ENCODE assay signal across 33 cellular contexts in the genomic region with DNA sequence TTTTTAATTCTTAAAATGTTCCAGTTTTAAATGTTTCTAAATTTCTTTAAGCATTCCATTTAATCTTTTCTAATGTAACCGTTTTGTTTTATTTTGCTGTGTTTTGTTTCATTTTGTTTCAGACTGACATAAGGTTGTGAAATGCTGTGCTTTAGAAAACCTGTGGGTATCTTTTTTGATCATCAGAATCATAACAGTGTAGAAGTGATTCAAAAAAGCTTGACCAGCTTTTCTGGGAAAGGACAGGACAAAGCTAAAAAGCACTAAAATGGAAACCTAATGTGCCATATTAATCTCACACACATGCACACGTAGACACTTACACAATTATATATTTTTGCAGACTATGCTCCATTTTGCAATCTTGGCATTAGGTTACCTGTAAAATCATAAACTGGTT.
"Had no signal": no experiment of that assay in that cellular context is flagged by ENCODE, and none has a peak within 500 bp of the region (broad histone marks: within the 10 kb centered on the region; RNA-seq: fewer than 3 reads in every experiment).

No MANE protein-coding gene starts in this region.

- H3K4me3 Mint-ChIP-seq: activated B cell treated with CpG ODN at 0.5 μM for 24 hours; activated CD4-positive, alpha-beta memory T cell treated with anti-CD3 and anti-CD28 coated beads for 36 hours; activated CD4-positive, alpha-beta T cell treated with anti-CD3 and anti-CD28 coated beads, Interleukin-2, amount 10 ng/mL, durations not matched to agents 24 days and 14 days; activated CD8-positive, alpha-beta T cell treated with anti-CD3 and anti-CD28 coated beads for 36 hours; activated naive CD4-positive, alpha-beta T cell treated with anti-CD3 and anti-CD28 coated beads, Interleukin-2, amount 10 ng/mL, durations not matched to agents 7 days and 5 days; activated naive CD4-positive, alpha-beta T cell treated with anti-CD3 and anti-CD28 coated beads, Interleukin-2, amount 50 U/mL, for 24 hours; activated naive CD8-positive, alpha-beta T cell; activated naive CD8-positive, alpha-beta T cell treated with anti-CD3 and anti-CD28 coated beads, Interleukin-2, amount 10 ng/mL, durations not matched to agents 7 days and 5 days; activated naive CD8-positive, alpha-beta T cell treated with anti-CD3 and anti-CD28 coated beads, Interleukin-2, amount 50 U/mL, for 24 hours; activated T-helper 1 cell treated with anti-CD3 and anti-CD28 coated beads, Interleukin-12 subunit alpha, Interleukin-12 subunit beta, Interleukin-2, Interleukin-4 antibody, amounts not matched to agents 30 ng/mL and 10 ng/mL and 1 ng/mL, durations not matched to agents 14 hours and 24 hours and 36 hours; brain; central memory CD8-positive, alpha-beta T cell; T-helper 1 cell treated with Interleukin-12 subunit alpha and Interleukin-12 subunit beta and Interleukin-4 antibody, amounts not matched to agents 30 μg/mL and 1 μg/mL, for 36 hours; T-helper 2 cell treated with Interferon-gamma antibody and Interleukin-4, amounts not matched to agents 5 μg/mL and 100 μg/mL, for 36 hours had no signal

- DNase-seq: activated B cell treated with CpG ODN at 0.5 μM for 24 hours; activated CD4-positive, alpha-beta memory T cell treated with anti-CD3 and anti-CD28 coated beads for 36 hours; activated CD4-positive, alpha-beta T cell treated with anti-CD3 and anti-CD28 coated beads for 4 hours; activated CD4-positive, alpha-beta T cell treated with anti-CD3 and anti-CD28 coated beads, Interleukin-2, amount 10 ng/mL, durations not matched to agents 24 days and 14 days; activated CD4-positive, alpha-beta T cell treated with anti-CD3 and anti-CD28 coated beads, Interleukin-2, amount 50 U/mL, for 1 hour; activated CD4-positive, alpha-beta T cell treated with anti-CD3 and anti-CD28 coated beads, Interleukin-2, amount 50 U/mL, for 4 hours; activated CD4-positive, CD25-positive, alpha-beta regulatory T cell treated with anti-CD3 and anti-CD28 coated beads, Interleukin-2, amount 50 U/mL, for 72 hours; activated CD8-positive, alpha-beta memory T cell treated with anti-CD3 and anti-CD28 coated beads, Interleukin-2, amount 50 U/mL, for 4 hours; activated CD8-positive, alpha-beta T cell treated with anti-CD3 and anti-CD28 coated beads for 36 hours; activated effector memory CD4-positive, alpha-beta T cell treated with Interleukin-2 at 50 U/mL for 16 hours; activated gamma-delta T cell; activated naive CD4-positive, alpha-beta T cell treated with anti-CD3 and anti-CD28 coated beads, Interleukin-2, amount 10 ng/mL, durations not matched to agents 7 days and 5 days; activated naive CD4-positive, alpha-beta T cell treated with Interleukin-2 at 50 U/mL for 16 hours; activated naive CD8-positive, alpha-beta T cell treated with anti-CD3 and anti-CD28 coated beads, Interleukin-2, amount 10 ng/mL, durations not matched to agents 7 days and 5 days; activated naive CD8-positive, alpha-beta T cell treated with anti-CD3 and anti-CD28 coated beads, Interleukin-2, amount 50 U/mL, for 24 hours; activated T-cell treated with anti-CD3 and anti-CD28 coated beads for 4 hours; activated T-cell treated with anti-CD3 and anti-CD28 coated beads, Interleukin-2, amount 50 U/mL, for 1 hour; activated T-cell treated with anti-CD3 and anti-CD28 coated beads, Interleukin-2, amount 50 U/mL, for 48 hours; amygdala; anterior cingulate cortex; caudate nucleus; cerebellar nuclear complex; T-helper 1 cell; T-helper 2 cell; T-helper 9 cell had no signal

- H3K36me3 Mint-ChIP-seq: activated CD4-positive, alpha-beta memory T cell treated with anti-CD3 and anti-CD28 coated beads for 36 hours; activated naive CD4-positive, alpha-beta T cell treated with anti-CD3 and anti-CD28 coated beads, Interleukin-2, amount 10 ng/mL, durations not matched to agents 7 days and 5 days; activated naive CD8-positive, alpha-beta T cell; activated naive CD8-positive, alpha-beta T cell treated with anti-CD3 and anti-CD28 coated beads, Interleukin-2, amount 10 ng/mL, durations not matched to agents 7 days and 5 days; brain had no signal

- H3K9me3 Mint-ChIP-seq: activated B cell treated with CpG ODN at 0.5 μM for 24 hours; activated CD4-positive, alpha-beta memory T cell treated with anti-CD3 and anti-CD28 coated beads for 36 hours; activated CD4-positive, alpha-beta T cell treated with anti-CD3 and anti-CD28 coated beads, Interleukin-2, amount 10 ng/mL, durations not matched to agents 24 days and 14 days; activated CD8-positive, alpha-beta T cell treated with anti-CD3 and anti-CD28 coated beads for 36 hours; activated naive CD4-positive, alpha-beta T cell treated with anti-CD3 and anti-CD28 coated beads, Interleukin-2, amount 10 ng/mL, durations not matched to agents 7 days and 5 days; activated naive CD4-positive, alpha-beta T cell treated with anti-CD3 and anti-CD28 coated beads, Interleukin-2, amount 50 U/mL, for 24 hours; activated naive CD8-positive, alpha-beta T cell treated with anti-CD3 and anti-CD28 coated beads, Interleukin-2, amount 50 U/mL, for 24 hours; activated T-helper 1 cell treated with anti-CD3 and anti-CD28 coated beads, Interleukin-12 subunit alpha, Interleukin-12 subunit beta, Interleukin-2, Interleukin-4 antibody, amounts not matched to agents 30 ng/mL and 10 ng/mL and 1 ng/mL, durations not matched to agents 14 hours and 24 hours and 36 hours; activated T-helper 2 cell treated with anti-CD3 and anti-CD28 coated beads, Interferon-gamma antibody, Interleukin-2, Interleukin-4, amounts not matched to agents 10 μg/mL and 5 μg/mL and 100 μg/mL, durations not matched to agents 14 hours and 24 hours and 36 hours; central memory CD8-positive, alpha-beta T cell; T-helper 1 cell treated with Interleukin-12 subunit alpha and Interleukin-12 subunit beta and Interleukin-4 antibody, amounts not matched to agents 30 μg/mL and 1 μg/mL, for 36 hours; T-helper 2 cell treated with Interferon-gamma antibody and Interleukin-4, amounts not matched to agents 5 μg/mL and 100 μg/mL, for 36 hours had no signal

- H3K4me1 Mint-ChIP-seq: activated naive CD4-positive, alpha-beta T cell treated with anti-CD3 and anti-CD28 coated beads, Interleukin-2, amount 10 ng/mL, durations not matched to agents 7 days and 5 days; activated naive CD4-positive, alpha-beta T cell treated with anti-CD3 and anti-CD28 coated beads, Interleukin-2, amount 50 U/mL, for 24 hours; activated naive CD8-positive, alpha-beta T cell treated with anti-CD3 and anti-CD28 coated beads, Interleukin-2, amount 10 ng/mL, durations not matched to agents 7 days and 5 days; central memory CD8-positive, alpha-beta T cell had no signal

- H3K27me3 Mint-ChIP-seq: activated B cell treated with CpG ODN at 0.5 μM for 24 hours; activated CD4-positive, alpha-beta memory T cell treated with anti-CD3 and anti-CD28 coated beads for 36 hours; activated CD8-positive, alpha-beta T cell treated with anti-CD3 and anti-CD28 coated beads for 36 hours; activated naive CD4-positive, alpha-beta T cell treated with anti-CD3 and anti-CD28 coated beads, Interleukin-2, amount 50 U/mL, for 24 hours; activated naive CD8-positive, alpha-beta T cell; activated naive CD8-positive, alpha-beta T cell treated with anti-CD3 and anti-CD28 coated beads, Interleukin-2, amount 50 U/mL, for 24 hours; brain; central memory CD8-positive, alpha-beta T cell had no signal

- ATAC-seq: activated CD8-positive, alpha-beta T cell treated with anti-CD3 and anti-CD28 coated beads for 36 hours; activated naive CD8-positive, alpha-beta T cell treated with anti-CD3 and anti-CD28 coated beads, Interleukin-2, amount 50 U/mL, for 24 hours had no signal

- H3K27ac Mint-ChIP-seq: activated B cell treated with CpG ODN at 0.5 μM for 24 hours; activated CD4-positive, alpha-beta memory T cell treated with anti-CD3 and anti-CD28 coated beads for 36 hours; activated CD4-positive, alpha-beta T cell treated with anti-CD3 and anti-CD28 coated beads, Interleukin-2, amount 10 ng/mL, durations not matched to agents 24 days and 14 days; activated CD8-positive, alpha-beta T cell treated with anti-CD3 and anti-CD28 coated beads for 36 hours; activated naive CD4-positive, alpha-beta T cell treated with anti-CD3 and anti-CD28 coated beads, Interleukin-2, amount 10 ng/mL, durations not matched to agents 7 days and 5 days; activated naive CD4-positive, alpha-beta T cell treated with anti-CD3 and anti-CD28 coated beads, Interleukin-2, amount 50 U/mL, for 24 hours; activated naive CD8-positive, alpha-beta T cell; activated naive CD8-positive, alpha-beta T cell treated with anti-CD3 and anti-CD28 coated beads, Interleukin-2, amount 10 ng/mL, durations not matched to agents 7 days and 5 days; activated naive CD8-positive, alpha-beta T cell treated with anti-CD3 and anti-CD28 coated beads, Interleukin-2, amount 50 U/mL, for 24 hours; activated T-helper 1 cell treated with anti-CD3 and anti-CD28 coated beads, Interleukin-12 subunit alpha, Interleukin-12 subunit beta, Interleukin-2, Interleukin-4 antibody, amounts not matched to agents 30 ng/mL and 10 ng/mL and 1 ng/mL, durations not matched to agents 14 hours and 24 hours and 36 hours; activated T-helper 2 cell treated with anti-CD3 and anti-CD28 coated beads, Interferon-gamma antibody, Interleukin-2, Interleukin-4, amounts not matched to agents 10 μg/mL and 5 μg/mL and 100 μg/mL, durations not matched to agents 14 hours and 24 hours and 36 hours; brain; T-helper 1 cell treated with Interleukin-12 subunit alpha and Interleukin-12 subunit beta and Interleukin-4 antibody, amounts not matched to agents 30 μg/mL and 1 μg/mL, for 36 hours; T-helper 2 cell treated with Interferon-gamma antibody and Interleukin-4, amounts not matched to agents 5 μg/mL and 100 μg/mL, for 36 hours had no signal
